ENCODE assay signal across 1 cellular context in the genomic region with DNA sequence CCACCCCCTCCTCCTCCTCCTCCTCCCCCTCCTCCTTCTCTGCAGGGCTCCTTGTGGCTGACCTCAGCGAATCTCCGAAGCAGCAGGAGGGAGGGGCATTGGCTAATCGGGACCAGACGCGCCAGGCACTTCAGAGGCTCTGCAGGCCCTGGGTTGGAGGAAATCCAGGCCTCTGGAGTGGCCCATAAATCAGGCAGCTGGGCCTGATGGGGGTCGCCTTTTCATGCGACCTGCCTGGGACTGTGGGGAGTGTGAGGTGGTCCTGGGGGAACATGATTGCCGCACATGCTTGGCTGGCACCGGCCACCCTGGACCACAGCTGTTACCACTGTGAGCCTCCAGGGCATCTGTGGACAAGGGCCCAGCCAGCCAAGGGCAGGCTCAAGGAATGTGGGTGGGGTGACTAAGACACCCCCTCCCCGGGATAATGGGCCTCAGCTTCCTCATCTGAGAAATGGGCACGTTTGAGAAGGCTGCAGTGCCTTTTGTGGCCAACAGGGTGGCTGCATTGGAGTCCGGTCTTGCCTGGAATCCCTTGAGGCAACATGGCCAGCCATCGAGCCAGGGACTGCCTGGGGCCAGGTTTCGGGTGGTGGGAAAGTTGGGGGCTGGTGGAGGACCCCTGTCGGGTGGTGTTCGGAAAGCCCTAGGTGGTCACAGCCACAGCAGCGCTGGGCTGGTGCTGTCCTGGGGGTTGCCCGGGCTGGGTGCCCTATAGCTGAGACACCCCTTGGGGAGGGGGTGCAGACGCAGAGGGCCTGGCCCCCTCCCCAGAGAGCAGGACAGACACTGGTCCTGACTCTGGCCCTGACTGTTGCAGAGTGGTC.
TF ChIP-seq lines count a peak whose summit lies in the region.

No MANE protein-coding gene starts in this region.

TF ChIP-seq in A549, 52 proteins besides CTCF, POLR2A, EP300 and RAD21:
- no peak for TF ChIP-seq ZSCAN20 (CRISPR knock-in tag; IDR thresholded peaks at IDR 0.05)
- TF ChIP-seq KDM1A (IDR thresholded peaks at IDR 0.05; ENCODE audit: low read depth), result peak; percentile 82; the same call in 1 of the 2 replicates
- no peak for TF ChIP-seq HDAC2 (IDR thresholded peaks at IDR 0.05)
- no peak for TF ChIP-seq RNF2 (IDR thresholded peaks at IDR 0.05; ENCODE audit: borderline replicate concordance, low read depth)
- TF ChIP-seq CHD4 (IDR thresholded peaks at IDR 0.05; ENCODE audit: borderline replicate concordance), result 0 out of 2 replicates have a peak, but pooled peaks have one; percentile 54
- TF ChIP-seq NR3C1 (IDR thresholded peaks at IDR 0.05), result no peak
